11 cellular contexts compared by ENCODE assay signal in the genomic region with DNA sequence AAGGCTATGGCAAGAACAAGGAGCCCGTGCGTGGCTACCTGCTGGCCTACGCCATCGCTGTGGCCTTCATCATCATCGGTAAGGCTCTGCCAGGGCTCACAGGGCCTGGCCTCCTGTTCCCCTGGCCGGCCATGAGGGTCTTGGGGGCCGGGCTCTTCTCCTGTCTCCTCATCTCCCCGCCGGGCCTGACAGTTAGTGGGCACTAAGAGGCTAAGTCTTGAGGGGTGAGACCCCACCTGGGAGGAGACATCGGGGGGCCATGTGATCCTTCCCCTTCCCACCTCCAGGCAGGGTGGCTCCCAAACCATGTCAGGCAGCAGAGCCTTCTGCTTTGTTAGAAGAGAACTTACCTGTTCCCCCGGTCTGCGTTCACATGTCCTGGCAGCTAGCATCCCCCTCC. TPM values are rescaled to one million over a fixed set of nuclear protein-coding genes. Genes with fewer than 3 reads are reported as not detected.
"Had no signal": no experiment of that assay in that cellular context is flagged by ENCODE, and none has a peak within 500 bp of the region (broad histone marks: within the 10 kb centered on the region; RNA-seq: fewer than 3 reads in every experiment).

No MANE protein-coding gene starts in this region.

- H3K36me3 ChIP-seq: HAP-1 had no signal

- H3K4me1 Mint-ChIP-seq: GM23338, H9 had no signal

- H3K4me3 Mint-ChIP-seq: GM23338, H9, HFFc6 had no signal

- H3K4me3 ChIP-seq: GM23248, GM23338, HAP-1 had no signal

- H3K27ac Mint-ChIP-seq: GM23338, H9, HFFc6 had no signal

- ATAC-seq: GM23338, HCT116 had no signal

- DNase-seq: GM23248, GOT3, H7, H9, HCEC 1CT, HFFc6 had no signal

- H3K4me1 ChIP-seq: HAP-1 had no signal

- H3K27ac ChIP-seq: GM23248 had no signal

- H3K9me3 ChIP-seq: HAP-1 had no signal

- H3K9me3 Mint-ChIP-seq: HFFc6 had no signal

- H3K4me2 ChIP-seq: GM23338 had no signal

- H3K9ac ChIP-seq: GM23248 had no signal

- H2AFZ ChIP-seq: GM23248, GM23338 had no signal

RNA-seq across cellular contexts. Expression of a gene that starts 15.2 kb away (rescaled TPM):
- total RNA-seq: GM23248, GM23338, H1, H4, H7, H9, HFFc6 had no signal
- polyA plus RNA-seq: GM23248, GM23338, H1 had no signal
